ENCODE assay signal across 1 cellular context in the genomic region with DNA sequence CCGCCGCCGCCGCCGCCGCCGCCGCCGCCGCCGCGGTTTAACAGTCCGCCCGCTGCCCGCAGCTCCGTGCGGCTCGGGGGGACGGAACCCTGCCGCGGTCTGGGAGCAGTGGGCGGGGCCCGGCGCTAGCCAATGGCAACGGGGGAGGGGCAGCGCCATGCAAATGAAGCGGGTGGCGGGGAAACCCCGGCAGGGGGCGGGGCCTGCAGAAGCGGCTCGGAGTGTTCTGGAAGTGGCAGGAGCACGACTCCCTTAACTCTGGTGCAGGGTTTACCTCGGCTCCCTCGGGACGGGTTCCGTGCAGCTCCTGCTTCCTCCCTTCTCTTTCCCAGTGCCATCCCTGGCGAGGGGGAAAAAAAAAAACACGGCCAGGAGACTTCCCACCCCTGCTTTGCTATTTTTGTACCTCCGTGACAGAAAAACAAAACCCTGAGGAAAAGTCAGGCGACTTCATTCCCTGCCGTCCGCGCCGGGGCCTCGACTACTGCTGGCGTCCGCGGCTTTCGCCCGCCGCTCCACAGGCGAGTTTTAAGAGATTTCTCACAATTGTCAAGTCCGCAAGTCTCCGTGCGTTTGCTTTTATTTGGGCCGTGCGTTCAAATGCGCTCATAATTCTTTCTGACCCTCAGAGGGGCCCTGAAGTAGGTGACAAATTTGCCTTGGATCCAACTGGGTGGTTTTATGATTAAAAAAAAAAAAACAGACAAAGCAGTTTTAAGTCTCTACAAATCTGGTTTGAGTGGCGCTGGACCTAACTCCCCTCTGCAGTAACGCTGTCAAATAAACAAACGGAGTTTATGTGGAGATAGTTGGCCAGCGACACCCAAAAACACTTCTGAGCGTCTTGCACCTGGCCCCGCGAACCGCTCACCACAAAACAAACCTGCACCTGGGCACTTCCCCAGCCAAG.
TF ChIP-seq lines count a peak whose summit lies in the region.

A gene with protein sequence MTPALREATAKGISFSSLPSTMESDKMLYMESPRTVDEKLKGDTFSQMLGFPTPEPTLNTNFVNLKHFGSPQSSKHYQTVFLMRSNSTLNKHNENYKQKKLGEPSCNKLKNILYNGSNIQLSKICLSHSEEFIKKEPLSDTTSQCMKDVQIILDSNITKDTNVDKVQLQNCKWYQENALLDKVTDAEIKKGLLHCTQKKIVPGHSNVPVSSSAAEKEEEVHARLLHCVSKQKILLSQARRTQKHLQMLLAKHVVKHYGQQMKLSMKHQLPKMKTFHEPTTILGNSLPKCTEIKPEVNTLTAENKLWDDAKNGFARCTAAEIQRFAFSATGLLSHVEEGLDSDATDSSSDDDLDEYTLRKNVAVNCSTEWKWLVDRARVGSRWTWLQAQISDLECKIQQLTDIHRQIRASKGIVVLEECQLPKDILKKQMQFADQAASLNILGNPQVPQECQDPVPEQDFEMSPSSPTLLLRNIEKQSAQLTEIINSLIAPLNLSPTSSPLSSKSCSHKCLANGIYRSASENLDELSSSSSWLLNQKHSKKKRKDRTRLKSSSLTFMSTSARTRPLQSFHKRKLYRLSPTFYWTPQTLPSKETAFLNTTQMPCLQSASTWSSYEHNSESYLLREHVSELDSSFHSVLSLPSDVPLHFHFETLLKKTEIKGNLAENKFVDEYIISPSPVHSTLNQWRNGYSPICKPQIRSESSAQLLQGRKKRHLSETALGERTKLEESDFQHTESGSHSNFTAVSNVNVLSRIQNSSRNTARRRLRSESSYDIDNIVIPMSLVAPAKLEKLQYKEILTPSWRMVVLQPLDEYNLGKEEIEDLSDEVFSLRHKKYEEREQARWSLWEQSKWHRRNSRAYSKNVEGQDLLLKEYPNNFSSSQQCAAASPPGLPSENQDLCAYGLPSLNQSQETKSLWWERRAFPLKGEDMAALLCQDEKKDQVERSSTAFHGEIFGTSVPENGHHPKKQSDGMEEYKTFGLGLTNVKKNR (minus strand): TSS at position 101 of the 910 bp plus-strand sequence. CDS start 16,827 bp downstream, outside the sequence.

TF ChIP-seq in SK-N-SH, 30 proteins besides CTCF, POLR2A, EP300 and RAD21 (continued from another document):
- TF ChIP-seq, protein P1, sequence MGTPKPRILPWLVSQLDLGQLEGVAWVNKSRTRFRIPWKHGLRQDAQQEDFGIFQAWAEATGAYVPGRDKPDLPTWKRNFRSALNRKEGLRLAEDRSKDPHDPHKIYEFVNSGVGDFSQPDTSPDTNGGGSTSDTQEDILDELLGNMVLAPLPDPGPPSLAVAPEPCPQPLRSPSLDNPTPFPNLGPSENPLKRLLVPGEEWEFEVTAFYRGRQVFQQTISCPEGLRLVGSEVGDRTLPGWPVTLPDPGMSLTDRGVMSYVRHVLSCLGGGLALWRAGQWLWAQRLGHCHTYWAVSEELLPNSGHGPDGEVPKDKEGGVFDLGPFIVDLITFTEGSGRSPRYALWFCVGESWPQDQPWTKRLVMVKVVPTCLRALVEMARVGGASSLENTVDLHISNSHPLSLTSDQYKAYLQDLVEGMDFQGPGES (IDR thresholded peaks at IDR 0.05; ENCODE audit: low read depth, low read length): no peak
- TF ChIP-seq RCOR1 (IDR thresholded peaks at IDR 0.05; ENCODE audit: low read length): no peak
- no peak for TF ChIP-seq TCF12 (IDR thresholded peaks at IDR 0.05)
- peak; percentile 45; the same call in 1 of the 2 replicates for TF ChIP-seq FOXJ3 (CRISPR knock-in tag; IDR thresholded peaks at IDR 0.05)
- no peak for TF ChIP-seq GATA2 (CRISPR knock-in tag; IDR thresholded peaks at IDR 0.05)
- TF ChIP-seq, protein P2, sequence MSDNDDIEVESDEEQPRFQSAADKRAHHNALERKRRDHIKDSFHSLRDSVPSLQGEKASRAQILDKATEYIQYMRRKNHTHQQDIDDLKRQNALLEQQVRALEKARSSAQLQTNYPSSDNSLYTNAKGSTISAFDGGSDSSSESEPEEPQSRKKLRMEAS (IDR thresholded peaks at IDR 0.05; ENCODE audit: low read depth): peak; percentile 83
- peak; percentile 56 for TF ChIP-seq MXI1 (IDR thresholded peaks at IDR 0.05; ENCODE audit: low read depth, low read length)
- TF ChIP-seq REST (IDR thresholded peaks at IDR 0.05; ENCODE audit: low read depth, low read length): no peak
- TF ChIP-seq USF1 (IDR thresholded peaks at IDR 0.05; ENCODE audit: borderline replicate concordance, low read depth): no peak
- TF ChIP-seq CHD2 (IDR thresholded peaks at IDR 0.05; ENCODE audit: low read length, partially characterized antibody): peak; percentile 18
TF ChIP-seq in SK-N-SH: peak in this region for 8.
